In the genomic region with DNA sequence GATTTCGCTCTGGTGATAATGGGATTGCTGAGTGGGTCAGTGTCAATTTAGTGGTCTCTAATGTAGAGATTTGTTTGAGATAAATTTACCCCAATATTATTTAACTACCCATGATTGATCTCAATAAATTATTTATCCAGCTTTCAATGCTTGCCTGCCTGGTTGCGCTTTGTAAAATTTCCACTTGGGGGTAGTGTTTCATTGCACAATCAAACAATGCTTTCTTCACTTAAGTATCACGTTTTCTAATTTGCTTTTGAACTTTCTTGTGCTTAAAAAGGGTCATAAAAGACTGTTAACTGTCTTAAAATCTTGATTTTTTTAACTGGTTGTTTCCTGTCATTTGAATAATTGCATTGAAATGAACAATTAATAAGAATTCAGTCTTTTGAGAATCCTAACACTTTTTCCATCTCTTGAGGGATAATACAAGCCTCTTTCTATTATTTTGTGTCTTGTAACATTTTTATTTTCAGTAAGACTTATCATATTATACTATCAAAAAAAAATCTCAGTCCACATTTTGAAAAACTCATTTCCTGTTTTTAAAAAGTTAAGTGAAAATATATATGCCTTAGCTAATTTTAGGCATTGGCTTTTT, we compare ENCODE assay signal across 8 cellular contexts. TPM values are rescaled to one million over a fixed set of nuclear protein-coding genes. Genes with fewer than 3 reads are reported as not detected.
DNase-seq lines count a peak whose midpoint lies in the region; ATAC-seq and TF ChIP-seq lines count a peak whose summit lies in the region.

No MANE protein-coding gene starts in this region.

- no CpG with 5 or more reads among the region's 3 CpGs for WGBS in IMR-90 (ENCODE audit: extremely low coverage in 2 of 2, insufficient read length in 1 of 2), 2 experiments
- WGBS in right lobe of liver (ENCODE audit: insufficient coverage, low coverage, low lambda C conversion rate, missing lambda C conversion rate), result 42% methylated on average over 3 of the region's 3 CpGs
- 71% methylated on average over 3 of the region's 3 CpGs for WGBS in suprapubic skin

- H2AK5ac ChIP-seq in IMR-90 (ENCODE audit: low read depth, low read length), result no peak overlapping the region

- no peak overlapping the region for H4K5ac ChIP-seq in IMR-90 (ENCODE audit: low read depth, low read length)

- dilution Hi-C loops in IMR-90 (cut with HindIII; ENCODE audit: low sequenced_read_pairs, unreplicated experiment), result no loop called here

- no peak overlapping the region for H3K9ac ChIP-seq in IMR-90 (ENCODE audit: low read depth, low read length)

- H2BK20ac ChIP-seq in IMR-90 (ENCODE audit: low read depth, low read length), result no peak overlapping the region

- peak; percentile 46 for TF ChIP-seq CTCF in GM20000 (IDR thresholded peaks at IDR 0.05; ENCODE audit: extremely low read depth, missing control alignments)
- peak; percentile 72 for TF ChIP-seq CTCF in IMR-90 (conservative IDR thresholded peaks at IDR 0.05; ENCODE audit: low read depth, low read length)
- TF ChIP-seq CTCF in right lobe of liver (IDR thresholded peaks at IDR 0.05), result peak; percentile 37 to 61 (median 55)
- TF ChIP-seq CTCF in suprapubic skin (IDR thresholded peaks at IDR 0.05), result peak in 1 of 2 donors; percentile 21

- TF ChIP-seq EP300 in suprapubic skin (IDR thresholded peaks at IDR 0.05), result no peak

- TF ChIP-seq RAD21 in IMR-90 (IDR thresholded peaks at IDR 0.05; ENCODE audit: low read length), result peak; percentile 82

- H2BK120ac ChIP-seq in IMR-90 (ENCODE audit: low read depth, low read length), result no peak overlapping the region

- H2AK9ac ChIP-seq in IMR-90 (replicated peaks; ENCODE audit: low read depth, low read length, poor library complexity), result no peak overlapping the region

- H3K79me1 ChIP-seq in IMR-90 (ENCODE audit: low read depth in 1 of 2, low read length in 2 of 2), result peaks cover 10 to 12% of the 10 kb centered on the region in 2 experiments; a peak in 3 of 4 replicates

- H4K20me1 ChIP-seq in IMR-90 (ENCODE audit: insufficient read depth, low read length), result 0 out of 2 replicates have a peak, but pooled peaks cover 3% of the 10 kb centered on the region

- H3K9me3 ChIP-seq in IMR-90 (ENCODE audit: control insufficient read depth, insufficient read depth, low read length) (peaks cover 3% of the 10 kb centered on the region; the same call in 1 of the 2 replicates), right lobe of liver (peaks cover 0 to 8% (median 0%) of the 10 kb centered on the region in 4 donors), suprapubic skin (peaks cover 8% of the 10 kb centered on the region)

- POLR2A ChIA-PET in IMR-90 (lab: Charles Lee; ENCODE audit: unreplicated experiment), result no interaction called here

- intact Hi-C loops in IMR-90 (cut with micrococcal nuclease), result loop anchor here (5.0 to 10.0 kb wide), 2 partner anchors 994 to 1336 kb away; partner anchors contain the start of gene PRR16
- intact Hi-C loops in right lobe of liver (cut with DNase I), result no loop called here

- no peak overlapping the region for H3K4me2 ChIP-seq in IMR-90 (ENCODE audit: low read depth, low read length)

- H2BK5ac ChIP-seq in IMR-90 (ENCODE audit: low read depth, low read length, poor library complexity, severe bottlenecking), result no peak overlapping the region

- ATAC-seq in IMR-90 (ENCODE audit: low read depth) (peak; percentile 48; the same call in 1 of the 2 replicates), right lobe of liver (peak in 3 of 4 donors; percentile 53 to 67 (median 57))

- in situ Hi-C loops in IMR-90 (cut with MboI; ENCODE audit: low sequenced_read_pairs), result no loop called here

- H3K14ac ChIP-seq in IMR-90 (replicated peaks; ENCODE audit: low read depth, low read length), result no peak overlapping the region

- H3K56ac ChIP-seq in IMR-90 (ENCODE audit: extremely low read depth, insufficient read depth, low read length), result no peak overlapping the region

- H3K27ac ChIP-seq in IMR-90 (ENCODE audit: insufficient read depth, low read length) (no peak overlapping the region), right lobe of liver (no peak overlapping the region), suprapubic skin (no peak overlapping the region)

- H2AFZ ChIP-seq in IMR-90 (replicated peaks; ENCODE audit: low read length, poor library complexity), result no peak overlapping the region

- H4K91ac ChIP-seq in IMR-90 (ENCODE audit: insufficient read depth, low read depth, low read length), result no peak overlapping the region

- H3K36me3 ChIP-seq in IMR-90 (ENCODE audit: control insufficient read depth, insufficient read depth, low read length) (no peaks in the 10 kb centered on the region), right lobe of liver (peaks cover 0 to 31% (median 13%) of the 10 kb centered on the region in 4 donors), suprapubic skin (peaks cover 14% of the 10 kb centered on the region)

- no peak overlapping the region for H3K4ac ChIP-seq in IMR-90 (ENCODE audit: low read depth, low read length)

- no peak overlapping the region for H3K18ac ChIP-seq in IMR-90 (ENCODE audit: low read depth, low read length)

- H3K27me3 ChIP-seq in IMR-90 (ENCODE audit: control insufficient read depth, insufficient read depth, low read length) (no peaks in the 10 kb centered on the region), right lobe of liver (no peaks in the 10 kb centered on the region), suprapubic skin (no peaks in the 10 kb centered on the region)

- no peak overlapping the region for H2BK15ac ChIP-seq in IMR-90 (ENCODE audit: low read depth, low read length)

- H3K4me3 ChIP-seq in IMR-90 (ENCODE audit: insufficient read depth, low read depth, low read length) (no peak overlapping the region), right lobe of liver (no peak overlapping the region), suprapubic skin (no peak overlapping the region)

- TF ChIP-seq POLR2A in IMR-90 (IDR thresholded peaks at IDR 0.05; ENCODE audit: low read depth, low read length), result no peak
- no peak for TF ChIP-seq POLR2A in right lobe of liver (IDR thresholded peaks at IDR 0.05)
- no peak for TF ChIP-seq POLR2A in suprapubic skin (IDR thresholded peaks at IDR 0.05)

- H3K4me1 ChIP-seq in IMR-90 (ENCODE audit: control insufficient read depth, insufficient read depth, low read length) (no peaks in the 10 kb centered on the region), right lobe of liver (peaks cover 0 to 22% (median 0%) of the 10 kb centered on the region in 4 donors), suprapubic skin (no peaks in the 10 kb centered on the region)

- CTCF ChIA-PET in IMR-90 (lab: Yijun Ruan, JAX), result interaction anchor here (0.6 to 1.7 kb wide), 6 partner anchors 8 to 1377 kb away, joined by 3 to 5 read pairs (median 3); no protein-coding TSS in a partner anchor

- no peak overlapping the region for H3K23ac ChIP-seq in IMR-90 (ENCODE audit: low read depth, low read length)

- DNase-seq in NCI-H524 (lab: John Stamatoyannopoulos, UW) (peak; percentile 5 to 30), NCI-H524 treated with DMSO at 0.1 percent for 48 hours (lab: John Stamatoyannopoulos, UW) (no peak), GM20000 (ENCODE audit: low spot score) (peak; percentile 16), IMR-90 (peak; percentile 51), amniotic epithelial cell (ENCODE audit: low read depth) (peak; percentile 44), right lobe of liver (no peak), suprapubic skin (ENCODE audit: low spot score in 2 of 2) (no peak), ecto neural progenitor cell (ENCODE audit: low spot score) (no peak)

- BruUV-seq in IMR-90 (replicated peaks; lab: Mats Ljungman, UMichigan), result no TSS peak

- H3K9me1 ChIP-seq in IMR-90 (ENCODE audit: insufficient read depth, low read length), result no peaks in the 10 kb centered on the region

- no peak overlapping the region for H4K8ac ChIP-seq in IMR-90 (ENCODE audit: low read depth in 2 of 2, low read length in 2 of 2)

TF ChIP-seq in IMR-90, 13 proteins besides CTCF, POLR2A, EP300 and RAD21:
- TF ChIP-seq BHLHE40 (IDR thresholded peaks at IDR 0.05; ENCODE audit: low read depth, low read length) (peak; percentile 6; the same call in 1 of the 2 replicates), ELK1 (IDR thresholded peaks at IDR 0.05; ENCODE audit: borderline replicate concordance, low read depth, low read length) (no peak), SMC3 (IDR thresholded peaks at IDR 0.05; ENCODE audit: low read depth, low read length) (peak; percentile 59), FOS (IDR thresholded peaks at IDR 0.05; ENCODE audit: low read depth, low read length) (no peak), CHD1 (IDR thresholded peaks at IDR 0.05; ENCODE audit: low read depth, low read length) (no peak), CEBPB (IDR thresholded peaks at IDR 0.05; ENCODE audit: low read depth, low read length) (peak; percentile 93)

RNA-seq across cellular contexts. Expression of gene HSD17B4, which starts 18.7 kb away (rescaled TPM):
- total RNA-seq in IMR-90 (2012; rRNA removed), result 123 and 154 TPM in 2 replicates
- 81.5 and 95.1 TPM in 2 replicates for polyA plus RNA-seq in IMR-90 (2012; rRNA removed)
- 19.3 and 22.5 TPM in 2 replicates for polyA plus RNA-seq in IMR-90 (2012; cell fraction: cytosol; rRNA removed)
- polyA plus RNA-seq in IMR-90 (2012; cell fraction: nucleus; rRNA removed; ENCODE audit: low replicate concordance), result 15.5 and 85.5 TPM in 2 replicates
- 100 to 1,000 TPM; 380 to 571 (median 473) TPM for total RNA-seq in right lobe of liver
- 100 to 1,000 TPM; 128 to 268 (median 139) TPM for total RNA-seq in suprapubic skin

Comparison
In these comparisons a context has a peak if more than half of its experiments do, and no peak if none do; other contexts are left out.
1. DNase-seq: peak in NCI-H524 (2 of 2), GM20000 (single experiment), IMR-90 (single experiment) and amniotic epithelial cell (single experiment); none in NCI-H524 treated with DMSO at 0.1 percent for 48 hours (single experiment), right lobe of liver (0 of 3), suprapubic skin (0 of 2) and ecto neural progenitor cell (single experiment).